Comparison of ENCODE assay signal across 18 cellular contexts in the genomic region with DNA sequence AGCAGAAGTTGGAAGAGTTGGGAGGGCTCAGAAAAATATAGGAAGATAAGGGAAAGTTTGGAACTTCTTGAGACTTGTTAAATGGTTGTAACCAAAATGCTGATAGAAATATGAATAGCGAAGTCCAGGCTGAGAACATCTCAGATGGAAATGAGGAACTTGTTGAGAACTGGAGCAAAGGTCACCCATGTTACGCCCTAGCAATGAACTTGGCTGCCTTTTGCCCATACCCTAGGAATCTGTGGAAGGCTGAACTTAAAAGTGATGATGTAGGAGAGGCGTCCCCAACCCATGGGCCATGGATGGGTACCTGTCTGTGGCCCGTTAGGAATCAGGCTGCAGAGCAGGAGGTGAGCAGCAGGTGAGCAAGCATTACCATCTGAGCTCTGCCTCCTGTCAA.
"Had no signal": no experiment of that assay in that cellular context is flagged by ENCODE, and none has a peak within 500 bp of the region (broad histone marks: within the 10 kb centered on the region; RNA-seq: fewer than 3 reads in every experiment).

No MANE protein-coding gene starts in this region.

- H3K4me1 Mint-ChIP-seq: activated CD4-positive, alpha-beta T cell treated with anti-CD3 and anti-CD28 coated beads for 36 hours; activated CD8-positive, alpha-beta memory T cell treated with anti-CD3 and anti-CD28 coated beads, Interleukin-2, amount 10 ng/mL, durations not matched to agents 7 days and 5 days; activated naive CD4-positive, alpha-beta T cell treated with anti-CD3 and anti-CD28 coated beads, Interleukin-2, amount 10 ng/mL, durations not matched to agents 7 days and 5 days; stimulated activated effector memory CD8-positive, alpha-beta T cell treated with anti-CD3 and anti-CD28 coated beads, Interleukin-12 subunit alpha, Interleukin-12 subunit beta, amount 100 ng/mL, for 72 hours had no signal

- H3K79me2 ChIP-seq: parathyroid adenoma had no signal

- H3K27me3 Mint-ChIP-seq: activated naive CD4-positive, alpha-beta T cell treated with anti-CD3 and anti-CD28 coated beads, Interleukin-2, amount 10 ng/mL, durations not matched to agents 7 days and 5 days had no signal

- H3K4me3 Mint-ChIP-seq: activated CD4-positive, alpha-beta memory T cell treated with anti-CD3 and anti-CD28 coated beads for 36 hours; activated CD4-positive, alpha-beta T cell treated with anti-CD3 and anti-CD28 coated beads for 36 hours; activated CD8-positive, alpha-beta memory T cell treated with anti-CD3 and anti-CD28 coated beads, Interleukin-2, amount 10 ng/mL, durations not matched to agents 7 days and 5 days; activated naive CD4-positive, alpha-beta T cell treated with anti-CD3 and anti-CD28 coated beads, Interleukin-2, amount 10 ng/mL, durations not matched to agents 7 days and 5 days; stimulated activated effector memory CD8-positive, alpha-beta T cell treated with anti-CD3 and anti-CD28 coated beads, Interleukin-12 subunit alpha, Interleukin-12 subunit beta, amount 100 ng/mL, for 72 hours; T-helper 2 cell treated with Interferon-gamma antibody and Interleukin-4, amounts not matched to agents 5 μg/mL and 100 μg/mL, for 36 hours had no signal

- ATAC-seq: activated CD4-positive, alpha-beta T cell treated with anti-CD3 and anti-CD28 coated beads for 36 hours; activated CD8-positive, alpha-beta memory T cell treated with anti-CD3 and anti-CD28 coated beads, Interleukin-2, amount 10 ng/mL, durations not matched to agents 7 days and 5 days; left cardiac atrium; stimulated activated effector memory CD8-positive, alpha-beta T cell treated with anti-CD3 and anti-CD28 coated beads, Interleukin-12 subunit alpha, Interleukin-12 subunit beta, amount 100 ng/mL, for 72 hours had no signal

- H3K9me3 ChIP-seq: neutrophil had no signal

- H3K4me1 ChIP-seq: parathyroid adenoma had no signal

- H3K27ac ChIP-seq: epithelial cell of prostate, neutrophil, parathyroid adenoma, WERI-Rb-1 had no signal

- H3K36me3 Mint-ChIP-seq: activated CD4-positive, alpha-beta memory T cell treated with anti-CD3 and anti-CD28 coated beads for 36 hours; activated CD8-positive, alpha-beta memory T cell treated with anti-CD3 and anti-CD28 coated beads, Interleukin-2, amount 10 ng/mL, durations not matched to agents 7 days and 5 days; activated naive CD4-positive, alpha-beta T cell treated with anti-CD3 and anti-CD28 coated beads, Interleukin-2, amount 10 ng/mL, durations not matched to agents 7 days and 5 days; naive B cell; stimulated activated effector memory CD8-positive, alpha-beta T cell treated with anti-CD3 and anti-CD28 coated beads, Interleukin-12 subunit alpha, Interleukin-12 subunit beta, amount 100 ng/mL, for 72 hours had no signal

- H3K9ac ChIP-seq: parathyroid adenoma had no signal

- H3K4me3 ChIP-seq: lung had no signal

- H2AFZ ChIP-seq: parathyroid adenoma had no signal

- H3K27me3 ChIP-seq: neutrophil had no signal

- H3K9me3 Mint-ChIP-seq: activated CD4-positive, alpha-beta memory T cell treated with anti-CD3 and anti-CD28 coated beads for 36 hours; activated naive CD4-positive, alpha-beta T cell treated with anti-CD3 and anti-CD28 coated beads, Interleukin-2, amount 10 ng/mL, durations not matched to agents 7 days and 5 days; activated T-helper 2 cell treated with anti-CD3 and anti-CD28 coated beads, Interferon-gamma antibody, Interleukin-2, Interleukin-4, amounts not matched to agents 10 μg/mL and 5 μg/mL and 100 μg/mL, durations not matched to agents 14 hours and 24 hours and 36 hours; T-helper 2 cell treated with Interferon-gamma antibody and Interleukin-4, amounts not matched to agents 5 μg/mL and 100 μg/mL, for 36 hours had no signal

- H3K27ac Mint-ChIP-seq: activated CD4-positive, alpha-beta memory T cell treated with anti-CD3 and anti-CD28 coated beads for 36 hours; activated CD4-positive, alpha-beta T cell treated with anti-CD3 and anti-CD28 coated beads for 36 hours; activated CD8-positive, alpha-beta memory T cell treated with anti-CD3 and anti-CD28 coated beads, Interleukin-2, amount 10 ng/mL, durations not matched to agents 7 days and 5 days; activated naive CD4-positive, alpha-beta T cell treated with anti-CD3 and anti-CD28 coated beads, Interleukin-2, amount 10 ng/mL, durations not matched to agents 7 days and 5 days; activated T-helper 2 cell treated with anti-CD3 and anti-CD28 coated beads, Interferon-gamma antibody, Interleukin-2, Interleukin-4, amounts not matched to agents 10 μg/mL and 5 μg/mL and 100 μg/mL, durations not matched to agents 14 hours and 24 hours and 36 hours; stimulated activated effector memory CD8-positive, alpha-beta T cell treated with anti-CD3 and anti-CD28 coated beads, Interleukin-12 subunit alpha, Interleukin-12 subunit beta, amount 100 ng/mL, for 72 hours; T-helper 2 cell treated with Interferon-gamma antibody and Interleukin-4, amounts not matched to agents 5 μg/mL and 100 μg/mL, for 36 hours had no signal

- H3K36me3 ChIP-seq: neutrophil, WERI-Rb-1 had no signal

- DNase-seq: activated CD4-positive, alpha-beta memory T cell treated with anti-CD3 and anti-CD28 coated beads for 36 hours; activated CD4-positive, alpha-beta T cell treated with anti-CD3 and anti-CD28 coated beads for 36 hours; activated CD8-positive, alpha-beta memory T cell treated with anti-CD3 and anti-CD28 coated beads, Interleukin-2, amount 10 ng/mL, durations not matched to agents 7 days and 5 days; activated naive CD4-positive, alpha-beta T cell treated with anti-CD3 and anti-CD28 coated beads, Interleukin-2, amount 10 ng/mL, durations not matched to agents 7 days and 5 days; activated T-cell treated with anti-CD3 and anti-CD28 coated beads, Interleukin-2, amount 50 U/mL, for 1 hour; foreskin melanocyte; head of caudate nucleus; left cardiac atrium; naive B cell; retina; WERI-Rb-1 had no signal
